1 cellular context compared by ENCODE assay signal in genomic region chr6:138545621-138545980, GRCh38.
TF ChIP-seq lines count a peak whose summit lies in the region.

No MANE protein-coding gene starts in this region.

TF ChIP-seq in HepG2, 621 proteins besides CTCF, POLR2A, EP300 and RAD21 (continued from another document and continues in another):
- TF ChIP-seq XBP1 (CRISPR knock-in tag; IDR thresholded peaks at IDR 0.05) (no peak), PLSCR1 (CRISPR knock-in tag; IDR thresholded peaks at IDR 0.05; ENCODE audit: borderline replicate concordance) (no peak), EED (CRISPR knock-in tag; IDR thresholded peaks at IDR 0.05) (no peak), ZNF3 (CRISPR knock-in tag; IDR thresholded peaks at IDR 0.05) (no peak), ZNF580 (CRISPR knock-in tag; IDR thresholded peaks at IDR 0.05; ENCODE audit: borderline replicate concordance, low read depth) (no peak), ZNF816 (CRISPR knock-in tag; IDR thresholded peaks at IDR 0.05; ENCODE audit: borderline replicate concordance) (no peak), ZNF10 (CRISPR knock-in tag; IDR thresholded peaks at IDR 0.05; ENCODE audit: borderline replicate concordance, low read depth) (no peak), SMYD3 (CRISPR knock-in tag; IDR thresholded peaks at IDR 0.05) (no peak), ZMAT5 (CRISPR knock-in tag; IDR thresholded peaks at IDR 0.05; ENCODE audit: borderline replicate concordance, low read depth) (no peak), MED8 (CRISPR knock-in tag; IDR thresholded peaks at IDR 0.05; ENCODE audit: insufficient replicate concordance) (no peak), PHF8 (CRISPR knock-in tag; IDR thresholded peaks at IDR 0.05) (no peak), ZNF800 (CRISPR knock-in tag; IDR thresholded peaks at IDR 0.05) (no peak), ZFX (CRISPR knock-in tag; IDR thresholded peaks at IDR 0.05; ENCODE audit: low read depth) (no peak), ZBTB8A (CRISPR knock-in tag; IDR thresholded peaks at IDR 0.05; ENCODE audit: borderline replicate concordance, low read depth) (no peak), NFAT5 (CRISPR knock-in tag; IDR thresholded peaks at IDR 0.05) (no peak), RFXAP (CRISPR knock-in tag; IDR thresholded peaks at IDR 0.05; ENCODE audit: borderline replicate concordance) (no peak), ZNF710 (CRISPR knock-in tag; IDR thresholded peaks at IDR 0.05; ENCODE audit: borderline replicate concordance) (no peak), FOXA1 (IDR thresholded peaks at IDR 0.05) (no peak), FOXA1 (CRISPR knock-in tag; IDR thresholded peaks at IDR 0.05) (no peak), HHEX (CRISPR knock-in tag; IDR thresholded peaks at IDR 0.05) (no peak), STAT6 (CRISPR knock-in tag; IDR thresholded peaks at IDR 0.05; ENCODE audit: borderline replicate concordance) (no peak), NCOA2 (CRISPR knock-in tag; IDR thresholded peaks at IDR 0.05) (no peak), ZMYM2 (CRISPR knock-in tag; IDR thresholded peaks at IDR 0.05) (no peak), ZBTB4 (CRISPR knock-in tag; IDR thresholded peaks at IDR 0.05; ENCODE audit: borderline replicate concordance) (peak; percentile 98; the same call in 1 of the 2 replicates), SALL1 (CRISPR knock-in tag; IDR thresholded peaks at IDR 0.05) (peak; percentile 75), HMG20B (CRISPR knock-in tag; conservative IDR thresholded peaks at IDR 0.05) (no peak), TIGD3 (CRISPR knock-in tag; IDR thresholded peaks at IDR 0.05; ENCODE audit: borderline replicate concordance) (no peak), ZNF276 (CRISPR knock-in tag; IDR thresholded peaks at IDR 0.05; ENCODE audit: low read depth) (no peak), RELA (CRISPR knock-in tag; IDR thresholded peaks at IDR 0.05) (no peak), ZNF747 (CRISPR knock-in tag; IDR thresholded peaks at IDR 0.05; ENCODE audit: borderline replicate concordance) (no peak), ZNF44 (CRISPR knock-in tag; IDR thresholded peaks at IDR 0.05) (no peak), ZNF547 (CRISPR knock-in tag; IDR thresholded peaks at IDR 0.05) (no peak), HOXA7 (CRISPR knock-in tag; IDR thresholded peaks at IDR 0.05) (no peak), ZNF557 (CRISPR knock-in tag; IDR thresholded peaks at IDR 0.05) (no peak), ZSCAN30 (CRISPR knock-in tag; IDR thresholded peaks at IDR 0.05) (no peak), PTBP1 (IDR thresholded peaks at IDR 0.05; ENCODE audit: low read depth, low read length, poor library complexity, severe bottlenecking) (no peak), RXRB (CRISPR knock-in tag; IDR thresholded peaks at IDR 0.05; ENCODE audit: borderline replicate concordance) (0 out of 2 replicates have a peak, but pooled peaks have one; percentile 9), NR3C1 (CRISPR knock-in tag; IDR thresholded peaks at IDR 0.05) (no peak), SKI (IDR thresholded peaks at IDR 0.05; ENCODE audit: partially characterized antibody) (no peak), RARA (CRISPR knock-in tag; IDR thresholded peaks at IDR 0.05) (peak; percentile 35; the same call in 1 of the 2 replicates), ZNF224 (CRISPR knock-in tag; IDR thresholded peaks at IDR 0.05) (no peak), MTF2 (CRISPR knock-in tag; IDR thresholded peaks at IDR 0.05; ENCODE audit: borderline replicate concordance) (no peak), SIX4 (CRISPR knock-in tag; IDR thresholded peaks at IDR 0.05) (no peak), ZNF768 (CRISPR knock-in tag; IDR thresholded peaks at IDR 0.05) (0 out of 2 replicates have a peak, but pooled peaks have one; percentile 54), GTF2F1 (IDR thresholded peaks at IDR 0.05; ENCODE audit: low read length) (no peak), ZNF546 (CRISPR knock-in tag; conservative IDR thresholded peaks at IDR 0.05) (no peak), JUN (CRISPR knock-in tag; IDR thresholded peaks at IDR 0.05) (no peak)
